Comparison of ENCODE assay signal across 9 cellular contexts in the genomic region with DNA sequence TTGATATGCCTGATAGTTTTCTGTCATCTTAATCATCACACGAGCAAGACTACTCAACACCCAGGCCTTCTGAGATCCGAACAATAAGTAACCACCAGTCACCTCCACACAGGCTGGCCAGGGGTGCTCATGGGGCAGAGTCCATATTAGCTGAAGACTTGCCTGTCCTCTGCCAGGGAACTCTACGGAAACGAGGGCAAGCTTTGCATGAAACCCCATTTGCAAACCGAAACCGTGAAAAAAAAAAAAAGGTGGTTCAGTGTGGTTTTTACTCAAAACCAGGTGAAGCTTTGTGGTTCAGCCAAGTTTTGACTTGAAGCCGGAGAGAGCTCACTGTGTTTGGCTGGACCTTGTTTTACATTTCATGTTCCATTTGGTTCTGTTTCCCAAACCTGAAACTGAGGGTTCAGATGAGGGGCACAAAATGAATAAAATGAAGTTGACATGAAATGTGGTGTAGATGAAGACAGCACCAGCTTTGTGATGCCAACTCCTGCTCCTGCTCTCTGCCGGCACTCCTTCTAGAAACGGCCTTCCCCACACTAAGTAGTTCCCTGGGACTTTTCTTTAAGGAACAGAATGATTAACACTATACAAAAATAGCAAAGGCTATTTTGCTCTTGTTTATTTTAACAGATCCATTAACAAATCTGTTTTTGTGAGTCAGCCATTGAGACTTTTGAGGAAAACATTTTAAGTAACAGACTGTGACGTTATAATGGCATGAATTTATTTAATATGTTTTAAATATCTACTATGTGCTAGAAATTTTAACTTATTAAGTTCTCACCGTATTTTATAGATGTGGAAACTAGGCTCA.
DNase-seq lines count a peak whose midpoint lies in the region; ATAC-seq, FAIRE-seq and TF ChIP-seq lines count a peak whose summit lies in the region.
"Had no signal": no experiment of that assay in that cellular context is flagged by ENCODE, and none has a peak within 500 bp of the region (broad histone marks: within the 10 kb centered on the region; RNA-seq: fewer than 3 reads in every experiment).

No MANE protein-coding gene starts in this region.

- H3K4me1 ChIP-seq in GM23338 (ENCODE audit: insufficient read depth) (no peaks in the 10 kb centered on the region), osteoblast (ENCODE audit: insufficient read depth, low read length) (no peaks in the 10 kb centered on the region), tibial artery (no peaks in the 10 kb centered on the region)

- H3K36me3 ChIP-seq in GM23338 (ENCODE audit: insufficient read depth) (no peaks in the 10 kb centered on the region), osteoblast (ENCODE audit: insufficient read depth, low read length) (no peaks in the 10 kb centered on the region), tibial artery (no peaks in the 10 kb centered on the region)
- H3K36me3 ChIP-seq: neutrophil had no signal

- H4K20me1 ChIP-seq in GM23338 (replicated peaks; ENCODE audit: insufficient read depth): no peaks in the 10 kb centered on the region
- no peaks in the 10 kb centered on the region for H4K20me1 ChIP-seq in osteoblast (ENCODE audit: insufficient read depth, low read length)

- FAIRE-seq in GM12892 (lab: Jason Lieb, UNC): peak; percentile 97

- H3K27ac ChIP-seq in GM23338 (ENCODE audit: low read depth): no peak overlapping the region
- no peak overlapping the region for H3K27ac ChIP-seq in osteoblast (ENCODE audit: low read depth, low read length)
- no peak overlapping the region for H3K27ac ChIP-seq in tibial artery
- H3K27ac ChIP-seq: neutrophil had no signal

- H3K9me3 ChIP-seq in osteoblast (ENCODE audit: low read depth, low read length) (no peaks in the 10 kb centered on the region), tibial artery (no peaks in the 10 kb centered on the region)
- H3K9me3 ChIP-seq: neutrophil had no signal

- intact Hi-C loops in tibial artery (cut with DNase I; ENCODE audit: low total_unique reads): no loop called here

- H3K4me1 Mint-ChIP-seq in GM23338: peaks cover 4% of the 10 kb centered on the region; the same call in 1 of the 3 replicates

- no peaks in the 10 kb centered on the region for H3K9me2 ChIP-seq in GM23338 (ENCODE audit: insufficient read depth)

- DNase-seq in GM12892 (ENCODE audit: insufficient read length): peak; percentile 41
- DNase-seq in GM23338 (ENCODE audit: low spot score): no peak
- DNase-seq in NCI-H526 (lab: John Stamatoyannopoulos, UW): peak; percentile 21 to 72
- peak; percentile 25 for DNase-seq in effector CD4-positive, alpha-beta T cell
- DNase-seq in osteoblast (ENCODE audit: insufficient read length, low spot score, missing footprints): no peak
- DNase-seq in C1 segment of cervical spinal cord (lab: John Stamatoyannopoulos, UW): no peak
- no peak for DNase-seq in tibial artery
- DNase-seq in HPDE6-E6E7 (ENCODE audit: extremely low spot score): no peak

- H3K79me2 ChIP-seq in GM23338 (replicated peaks; ENCODE audit: insufficient read depth) (no peaks in the 10 kb centered on the region), osteoblast (ENCODE audit: insufficient read depth, low read length) (peaks cover 2% of the 10 kb centered on the region)

- ATAC-seq in GM23338: no peak

- TF ChIP-seq POLR2A in GM12892 (IDR thresholded peaks at IDR 0.05; ENCODE audit: low read depth, low read length): no peak

- H3K4me2 ChIP-seq in GM23338 (no peak overlapping the region), osteoblast (ENCODE audit: insufficient read depth, low read length) (no peak overlapping the region)

- H3K36me3 Mint-ChIP-seq in GM23338 (ENCODE audit: low read depth): no peaks in the 10 kb centered on the region

- TF ChIP-seq CTCF in GM23338 (conservative IDR thresholded peaks at IDR 0.05; ENCODE audit: low read depth in 2 of 2) (no peak), osteoblast (IDR thresholded peaks at IDR 0.05; ENCODE audit: extremely low read depth, low read depth, low read length) (no peak), tibial artery (IDR thresholded peaks at IDR 0.05) (no peak)

- peaks cover 2% of the 10 kb centered on the region for H3K27me3 Mint-ChIP-seq in GM23338 (ENCODE audit: insufficient read depth, low read depth, poor library complexity)

- H3K4me3 Mint-ChIP-seq in GM23338: no peak overlapping the region

- H3F3A ChIP-seq in GM23338 (replicated peaks; ENCODE audit: low read depth): no peaks in the 10 kb centered on the region

- no peaks in the 10 kb centered on the region for H3K9me3 Mint-ChIP-seq in GM23338

- H3K27ac Mint-ChIP-seq in GM23338: no peak overlapping the region

- no peak overlapping the region for H3K4me3 ChIP-seq in GM23338
- H3K4me3 ChIP-seq in osteoblast (ENCODE audit: insufficient read depth, low read length): no peak overlapping the region
- no peak overlapping the region for H3K4me3 ChIP-seq in tibial artery

- H2AFZ ChIP-seq in GM23338 (0 out of 2 replicates have a peak overlapping the region, but pooled peaks have one; percentile 2), osteoblast (ENCODE audit: low read length) (no peak overlapping the region)

- H3K27me3 ChIP-seq in GM23338 (ENCODE audit: insufficient read depth): no peaks in the 10 kb centered on the region
- H3K27me3 ChIP-seq in osteoblast (ENCODE audit: insufficient read depth, low read length): no peaks in the 10 kb centered on the region
- no peaks in the 10 kb centered on the region for H3K27me3 ChIP-seq in tibial artery
- H3K27me3 ChIP-seq: neutrophil had no signal

TF ChIP-seq in GM23338, 12 proteins besides CTCF, POLR2A, EP300 and RAD21:
- no peak for TF ChIP-seq ZNF114 (CRISPR knock-in tag; IDR thresholded peaks at IDR 0.05)
- no peak for TF ChIP-seq EZH2 (IDR thresholded peaks at IDR 0.05; ENCODE audit: low read depth, unreplicated experiment)
- TF ChIP-seq NANOG (IDR thresholded peaks at IDR 0.05; ENCODE audit: borderline replicate concordance): no peak

Comparison
In these comparisons a context has a peak if more than half of its experiments do, and no peak if none do; other contexts are left out.
1. DNase-seq: peak in GM12892 (single experiment), NCI-H526 (2 of 2) and effector CD4-positive, alpha-beta T cell (single experiment); none in GM23338 (single experiment), osteoblast (single experiment), C1 segment of cervical spinal cord (0 of 14), tibial artery (0 of 2) and HPDE6-E6E7 (single experiment).